1 cellular context compared by ENCODE assay signal in the genomic region with DNA sequence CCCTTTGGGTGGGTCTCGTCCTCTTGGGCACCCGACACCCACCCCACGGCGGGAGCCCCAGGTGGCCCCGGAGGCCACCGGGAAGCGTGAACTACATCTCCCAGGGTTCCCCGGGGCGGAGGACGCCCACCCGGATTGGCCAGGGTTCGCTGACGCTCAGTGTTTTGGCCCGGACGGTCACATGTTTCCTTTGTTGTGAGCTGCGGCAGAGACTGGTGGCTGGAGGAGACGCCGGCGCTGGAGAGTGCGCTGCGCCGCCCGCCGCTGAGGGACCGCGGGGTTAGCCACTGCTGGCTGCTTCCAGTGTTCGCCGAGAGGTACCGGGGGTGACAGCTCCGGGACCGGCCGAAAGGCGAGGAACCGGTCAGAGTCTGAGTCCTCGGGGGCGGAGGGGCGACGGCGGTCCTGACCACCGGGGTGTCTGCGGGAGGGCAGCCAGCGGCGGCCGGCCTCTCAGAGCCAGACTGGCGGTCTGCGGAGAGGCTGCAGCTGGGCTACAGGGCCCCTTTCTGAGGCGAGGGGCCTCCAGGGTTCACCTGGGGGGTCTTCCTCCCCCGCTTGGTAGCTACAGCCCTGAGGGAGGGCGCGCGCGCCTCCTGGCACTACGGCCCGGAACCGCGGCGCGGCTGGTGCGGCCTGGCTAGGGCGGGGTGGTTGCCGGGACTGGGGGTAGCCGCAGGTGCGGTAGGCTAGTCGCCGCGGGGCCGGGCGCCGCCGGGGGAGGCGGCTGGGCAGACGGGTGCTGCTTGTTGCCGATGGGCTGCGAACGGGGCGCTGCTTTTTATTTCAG.
TF ChIP-seq lines count a peak whose summit lies in the region.

A gene with protein sequence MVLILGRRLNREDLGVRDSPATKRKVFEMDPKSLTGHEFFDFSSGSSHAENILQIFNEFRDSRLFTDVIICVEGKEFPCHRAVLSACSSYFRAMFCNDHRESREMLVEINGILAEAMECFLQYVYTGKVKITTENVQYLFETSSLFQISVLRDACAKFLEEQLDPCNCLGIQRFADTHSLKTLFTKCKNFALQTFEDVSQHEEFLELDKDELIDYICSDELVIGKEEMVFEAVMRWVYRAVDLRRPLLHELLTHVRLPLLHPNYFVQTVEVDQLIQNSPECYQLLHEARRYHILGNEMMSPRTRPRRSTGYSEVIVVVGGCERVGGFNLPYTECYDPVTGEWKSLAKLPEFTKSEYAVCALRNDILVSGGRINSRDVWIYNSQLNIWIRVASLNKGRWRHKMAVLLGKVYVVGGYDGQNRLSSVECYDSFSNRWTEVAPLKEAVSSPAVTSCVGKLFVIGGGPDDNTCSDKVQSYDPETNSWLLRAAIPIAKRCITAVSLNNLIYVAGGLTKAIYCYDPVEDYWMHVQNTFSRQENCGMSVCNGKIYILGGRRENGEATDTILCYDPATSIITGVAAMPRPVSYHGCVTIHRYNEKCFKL (plus strand): TSS at position 193 of the 790 bp plus-strand sequence. CDS start 14,734 bp downstream, outside the sequence.

TF ChIP-seq in HEK293, 187 proteins besides CTCF, POLR2A, EP300 and RAD21 (continued from another document and continues in another):
- TF ChIP-seq, protein P1, sequence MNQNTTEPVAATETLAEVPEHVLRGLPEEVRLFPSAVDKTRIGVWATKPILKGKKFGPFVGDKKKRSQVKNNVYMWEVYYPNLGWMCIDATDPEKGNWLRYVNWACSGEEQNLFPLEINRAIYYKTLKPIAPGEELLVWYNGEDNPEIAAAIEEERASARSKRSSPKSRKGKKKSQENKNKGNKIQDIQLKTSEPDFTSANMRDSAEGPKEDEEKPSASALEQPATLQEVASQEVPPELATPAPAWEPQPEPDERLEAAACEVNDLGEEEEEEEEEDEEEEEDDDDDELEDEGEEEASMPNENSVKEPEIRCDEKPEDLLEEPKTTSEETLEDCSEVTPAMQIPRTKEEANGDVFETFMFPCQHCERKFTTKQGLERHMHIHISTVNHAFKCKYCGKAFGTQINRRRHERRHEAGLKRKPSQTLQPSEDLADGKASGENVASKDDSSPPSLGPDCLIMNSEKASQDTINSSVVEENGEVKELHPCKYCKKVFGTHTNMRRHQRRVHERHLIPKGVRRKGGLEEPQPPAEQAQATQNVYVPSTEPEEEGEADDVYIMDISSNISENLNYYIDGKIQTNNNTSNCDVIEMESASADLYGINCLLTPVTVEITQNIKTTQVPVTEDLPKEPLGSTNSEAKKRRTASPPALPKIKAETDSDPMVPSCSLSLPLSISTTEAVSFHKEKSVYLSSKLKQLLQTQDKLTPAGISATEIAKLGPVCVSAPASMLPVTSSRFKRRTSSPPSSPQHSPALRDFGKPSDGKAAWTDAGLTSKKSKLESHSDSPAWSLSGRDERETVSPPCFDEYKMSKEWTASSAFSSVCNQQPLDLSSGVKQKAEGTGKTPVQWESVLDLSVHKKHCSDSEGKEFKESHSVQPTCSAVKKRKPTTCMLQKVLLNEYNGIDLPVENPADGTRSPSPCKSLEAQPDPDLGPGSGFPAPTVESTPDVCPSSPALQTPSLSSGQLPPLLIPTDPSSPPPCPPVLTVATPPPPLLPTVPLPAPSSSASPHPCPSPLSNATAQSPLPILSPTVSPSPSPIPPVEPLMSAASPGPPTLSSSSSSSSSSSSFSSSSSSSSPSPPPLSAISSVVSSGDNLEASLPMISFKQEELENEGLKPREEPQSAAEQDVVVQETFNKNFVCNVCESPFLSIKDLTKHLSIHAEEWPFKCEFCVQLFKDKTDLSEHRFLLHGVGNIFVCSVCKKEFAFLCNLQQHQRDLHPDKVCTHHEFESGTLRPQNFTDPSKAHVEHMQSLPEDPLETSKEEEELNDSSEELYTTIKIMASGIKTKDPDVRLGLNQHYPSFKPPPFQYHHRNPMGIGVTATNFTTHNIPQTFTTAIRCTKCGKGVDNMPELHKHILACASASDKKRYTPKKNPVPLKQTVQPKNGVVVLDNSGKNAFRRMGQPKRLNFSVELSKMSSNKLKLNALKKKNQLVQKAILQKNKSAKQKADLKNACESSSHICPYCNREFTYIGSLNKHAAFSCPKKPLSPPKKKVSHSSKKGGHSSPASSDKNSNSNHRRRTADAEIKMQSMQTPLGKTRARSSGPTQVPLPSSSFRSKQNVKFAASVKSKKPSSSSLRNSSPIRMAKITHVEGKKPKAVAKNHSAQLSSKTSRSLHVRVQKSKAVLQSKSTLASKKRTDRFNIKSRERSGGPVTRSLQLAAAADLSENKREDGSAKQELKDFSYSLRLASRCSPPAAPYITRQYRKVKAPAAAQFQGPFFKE (tag by site-specific recombination; IDR thresholded peaks at IDR 0.05; ENCODE audit: borderline replicate concordance), result no peak
- TF ChIP-seq ZNF660 (tag by site-specific recombination; IDR thresholded peaks at IDR 0.05), result no peak
- TF ChIP-seq, protein P2, sequence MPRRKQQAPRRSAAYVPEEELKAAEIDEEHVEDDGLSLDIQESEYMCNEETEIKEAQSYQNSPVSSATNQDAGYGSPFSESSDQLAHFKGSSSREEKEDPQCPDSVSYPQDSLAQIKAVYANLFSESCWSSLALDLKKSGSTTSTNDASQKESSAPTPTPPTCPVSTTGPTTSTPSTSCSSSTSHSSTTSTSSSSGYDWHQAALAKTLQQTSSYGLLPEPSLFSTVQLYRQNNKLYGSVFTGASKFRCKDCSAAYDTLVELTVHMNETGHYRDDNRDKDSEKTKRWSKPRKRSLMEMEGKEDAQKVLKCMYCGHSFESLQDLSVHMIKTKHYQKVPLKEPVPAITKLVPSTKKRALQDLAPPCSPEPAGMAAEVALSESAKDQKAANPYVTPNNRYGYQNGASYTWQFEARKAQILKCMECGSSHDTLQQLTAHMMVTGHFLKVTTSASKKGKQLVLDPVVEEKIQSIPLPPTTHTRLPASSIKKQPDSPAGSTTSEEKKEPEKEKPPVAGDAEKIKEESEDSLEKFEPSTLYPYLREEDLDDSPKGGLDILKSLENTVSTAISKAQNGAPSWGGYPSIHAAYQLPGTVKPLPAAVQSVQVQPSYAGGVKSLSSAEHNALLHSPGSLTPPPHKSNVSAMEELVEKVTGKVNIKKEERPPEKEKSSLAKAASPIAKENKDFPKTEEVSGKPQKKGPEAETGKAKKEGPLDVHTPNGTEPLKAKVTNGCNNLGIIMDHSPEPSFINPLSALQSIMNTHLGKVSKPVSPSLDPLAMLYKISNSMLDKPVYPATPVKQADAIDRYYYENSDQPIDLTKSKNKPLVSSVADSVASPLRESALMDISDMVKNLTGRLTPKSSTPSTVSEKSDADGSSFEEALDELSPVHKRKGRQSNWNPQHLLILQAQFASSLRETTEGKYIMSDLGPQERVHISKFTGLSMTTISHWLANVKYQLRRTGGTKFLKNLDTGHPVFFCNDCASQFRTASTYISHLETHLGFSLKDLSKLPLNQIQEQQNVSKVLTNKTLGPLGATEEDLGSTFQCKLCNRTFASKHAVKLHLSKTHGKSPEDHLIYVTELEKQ (tag by site-specific recombination; IDR thresholded peaks at IDR 0.05; ENCODE audit: borderline replicate concordance), result no peak
- TF ChIP-seq ZNF10 (tag by site-specific recombination; IDR thresholded peaks at IDR 0.05), result no peak
- TF ChIP-seq OSR2 (tag by site-specific recombination; IDR thresholded peaks at IDR 0.05), result no peak
- TF ChIP-seq MZF1 (tag by site-specific recombination; IDR thresholded peaks at IDR 0.05; ENCODE audit: borderline replicate concordance), result no peak
- no peak for TF ChIP-seq SCRT1 (tag by site-specific recombination; IDR thresholded peaks at IDR 0.05; ENCODE audit: borderline replicate concordance)
- TF ChIP-seq, protein P3, sequence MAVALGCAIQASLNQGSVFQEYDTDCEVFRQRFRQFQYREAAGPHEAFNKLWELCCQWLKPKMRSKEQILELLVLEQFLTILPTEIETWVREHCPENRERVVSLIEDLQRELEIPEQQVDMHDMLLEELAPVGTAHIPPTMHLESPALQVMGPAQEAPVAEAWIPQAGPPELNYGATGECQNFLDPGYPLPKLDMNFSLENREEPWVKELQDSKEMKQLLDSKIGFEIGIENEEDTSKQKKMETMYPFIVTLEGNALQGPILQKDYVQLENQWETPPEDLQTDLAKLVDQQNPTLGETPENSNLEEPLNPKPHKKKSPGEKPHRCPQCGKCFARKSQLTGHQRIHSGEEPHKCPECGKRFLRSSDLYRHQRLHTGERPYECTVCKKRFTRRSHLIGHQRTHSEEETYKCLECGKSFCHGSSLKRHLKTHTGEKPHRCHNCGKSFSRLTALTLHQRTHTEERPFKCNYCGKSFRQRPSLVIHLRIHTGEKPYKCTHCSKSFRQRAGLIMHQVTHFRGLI (tag by site-specific recombination; IDR thresholded peaks at IDR 0.05), result no peak
- TF ChIP-seq, protein P4, sequence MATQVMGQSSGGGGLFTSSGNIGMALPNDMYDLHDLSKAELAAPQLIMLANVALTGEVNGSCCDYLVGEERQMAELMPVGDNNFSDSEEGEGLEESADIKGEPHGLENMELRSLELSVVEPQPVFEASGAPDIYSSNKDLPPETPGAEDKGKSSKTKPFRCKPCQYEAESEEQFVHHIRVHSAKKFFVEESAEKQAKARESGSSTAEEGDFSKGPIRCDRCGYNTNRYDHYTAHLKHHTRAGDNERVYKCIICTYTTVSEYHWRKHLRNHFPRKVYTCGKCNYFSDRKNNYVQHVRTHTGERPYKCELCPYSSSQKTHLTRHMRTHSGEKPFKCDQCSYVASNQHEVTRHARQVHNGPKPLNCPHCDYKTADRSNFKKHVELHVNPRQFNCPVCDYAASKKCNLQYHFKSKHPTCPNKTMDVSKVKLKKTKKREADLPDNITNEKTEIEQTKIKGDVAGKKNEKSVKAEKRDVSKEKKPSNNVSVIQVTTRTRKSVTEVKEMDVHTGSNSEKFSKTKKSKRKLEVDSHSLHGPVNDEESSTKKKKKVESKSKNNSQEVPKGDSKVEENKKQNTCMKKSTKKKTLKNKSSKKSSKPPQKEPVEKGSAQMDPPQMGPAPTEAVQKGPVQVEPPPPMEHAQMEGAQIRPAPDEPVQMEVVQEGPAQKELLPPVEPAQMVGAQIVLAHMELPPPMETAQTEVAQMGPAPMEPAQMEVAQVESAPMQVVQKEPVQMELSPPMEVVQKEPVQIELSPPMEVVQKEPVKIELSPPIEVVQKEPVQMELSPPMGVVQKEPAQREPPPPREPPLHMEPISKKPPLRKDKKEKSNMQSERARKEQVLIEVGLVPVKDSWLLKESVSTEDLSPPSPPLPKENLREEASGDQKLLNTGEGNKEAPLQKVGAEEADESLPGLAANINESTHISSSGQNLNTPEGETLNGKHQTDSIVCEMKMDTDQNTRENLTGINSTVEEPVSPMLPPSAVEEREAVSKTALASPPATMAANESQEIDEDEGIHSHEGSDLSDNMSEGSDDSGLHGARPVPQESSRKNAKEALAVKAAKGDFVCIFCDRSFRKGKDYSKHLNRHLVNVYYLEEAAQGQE (tag by site-specific recombination; IDR thresholded peaks at IDR 0.05), result no peak
- TF ChIP-seq ZSCAN30 (tag by site-specific recombination; IDR thresholded peaks at IDR 0.05), result no peak; the same call in 1 of the 2 replicates
- no peak for TF ChIP-seq ZNF785 (tag by site-specific recombination; IDR thresholded peaks at IDR 0.05)
- TF ChIP-seq, protein P5, sequence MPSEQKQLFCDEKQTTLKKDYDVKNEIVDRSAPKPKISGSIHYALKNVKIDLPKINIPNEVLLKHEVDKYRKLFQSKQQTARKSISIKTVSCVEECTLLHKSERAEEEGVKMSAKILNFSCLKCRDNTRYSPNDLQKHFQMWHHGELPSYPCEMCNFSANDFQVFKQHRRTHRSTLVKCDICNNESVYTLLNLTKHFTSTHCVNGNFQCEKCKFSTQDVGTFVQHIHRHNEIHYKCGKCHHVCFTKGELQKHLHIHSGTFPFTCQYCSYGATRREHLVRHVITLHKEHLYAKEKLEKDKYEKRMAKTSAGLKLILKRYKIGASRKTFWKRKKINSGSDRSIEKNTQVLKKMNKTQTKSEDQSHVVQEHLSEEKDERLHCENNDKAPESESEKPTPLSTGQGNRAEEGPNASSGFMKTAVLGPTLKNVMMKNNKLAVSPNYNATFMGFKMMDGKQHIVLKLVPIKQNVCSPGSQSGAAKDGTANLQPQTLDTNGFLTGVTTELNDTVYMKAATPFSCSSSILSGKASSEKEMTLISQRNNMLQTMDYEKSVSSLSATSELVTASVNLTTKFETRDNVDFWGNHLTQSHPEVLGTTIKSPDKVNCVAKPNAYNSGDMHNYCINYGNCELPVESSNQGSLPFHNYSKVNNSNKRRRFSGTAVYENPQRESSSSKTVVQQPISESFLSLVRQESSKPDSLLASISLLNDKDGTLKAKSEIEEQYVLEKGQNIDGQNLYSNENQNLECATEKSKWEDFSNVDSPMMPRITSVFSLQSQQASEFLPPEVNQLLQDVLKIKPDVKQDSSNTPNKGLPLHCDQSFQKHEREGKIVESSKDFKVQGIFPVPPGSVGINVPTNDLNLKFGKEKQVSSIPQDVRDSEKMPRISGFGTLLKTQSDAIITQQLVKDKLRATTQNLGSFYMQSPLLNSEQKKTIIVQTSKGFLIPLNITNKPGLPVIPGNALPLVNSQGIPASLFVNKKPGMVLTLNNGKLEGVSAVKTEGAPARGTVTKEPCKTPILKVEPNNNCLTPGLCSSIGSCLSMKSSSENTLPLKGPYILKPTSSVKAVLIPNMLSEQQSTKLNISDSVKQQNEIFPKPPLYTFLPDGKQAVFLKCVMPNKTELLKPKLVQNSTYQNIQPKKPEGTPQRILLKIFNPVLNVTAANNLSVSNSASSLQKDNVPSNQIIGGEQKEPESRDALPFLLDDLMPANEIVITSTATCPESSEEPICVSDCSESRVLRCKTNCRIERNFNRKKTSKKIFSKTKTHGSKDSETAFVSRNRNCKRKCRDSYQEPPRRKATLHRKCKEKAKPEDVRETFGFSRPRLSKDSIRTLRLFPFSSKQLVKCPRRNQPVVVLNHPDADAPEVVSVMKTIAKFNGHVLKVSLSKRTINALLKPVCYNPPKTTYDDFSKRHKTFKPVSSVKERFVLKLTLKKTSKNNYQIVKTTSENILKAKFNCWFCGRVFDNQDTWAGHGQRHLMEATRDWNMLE (tag by site-specific recombination; conservative IDR thresholded peaks at IDR 0.05; ENCODE audit: low read depth), result no peak
- no peak for TF ChIP-seq ZNF837 (tag by site-specific recombination; IDR thresholded peaks at IDR 0.05)
- TF ChIP-seq ZBTB1 (tag by site-specific recombination; IDR thresholded peaks at IDR 0.05), result no peak
- TF ChIP-seq ZNF600 (tag by site-specific recombination; IDR thresholded peaks at IDR 0.05), result no peak
- no peak for TF ChIP-seq WT1 (tag by site-specific recombination; IDR thresholded peaks at IDR 0.05)
- TF ChIP-seq ZNF292 (tag by site-specific recombination; IDR thresholded peaks at IDR 0.05; ENCODE audit: borderline replicate concordance, low read depth), result no peak
- TF ChIP-seq, protein P6, sequence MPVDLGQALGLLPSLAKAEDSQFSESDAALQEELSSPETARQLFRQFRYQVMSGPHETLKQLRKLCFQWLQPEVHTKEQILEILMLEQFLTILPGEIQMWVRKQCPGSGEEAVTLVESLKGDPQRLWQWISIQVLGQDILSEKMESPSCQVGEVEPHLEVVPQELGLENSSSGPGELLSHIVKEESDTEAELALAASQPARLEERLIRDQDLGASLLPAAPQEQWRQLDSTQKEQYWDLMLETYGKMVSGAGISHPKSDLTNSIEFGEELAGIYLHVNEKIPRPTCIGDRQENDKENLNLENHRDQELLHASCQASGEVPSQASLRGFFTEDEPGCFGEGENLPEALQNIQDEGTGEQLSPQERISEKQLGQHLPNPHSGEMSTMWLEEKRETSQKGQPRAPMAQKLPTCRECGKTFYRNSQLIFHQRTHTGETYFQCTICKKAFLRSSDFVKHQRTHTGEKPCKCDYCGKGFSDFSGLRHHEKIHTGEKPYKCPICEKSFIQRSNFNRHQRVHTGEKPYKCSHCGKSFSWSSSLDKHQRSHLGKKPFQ (tag by site-specific recombination; IDR thresholded peaks at IDR 0.05), result no peak
- no peak for TF ChIP-seq ZNF114 (tag by site-specific recombination; IDR thresholded peaks at IDR 0.05)
- TF ChIP-seq ZNF558 (tag by site-specific recombination; IDR thresholded peaks at IDR 0.05), result no peak
- TF ChIP-seq ZNF529 (tag by site-specific recombination; IDR thresholded peaks at IDR 0.05; ENCODE audit: insufficient replicate concordance), result no peak
- no peak for TF ChIP-seq ZNF791 (tag by site-specific recombination; IDR thresholded peaks at IDR 0.05)
- TF ChIP-seq ZNF112 (tag by site-specific recombination; IDR thresholded peaks at IDR 0.05), result no peak
- no peak for TF ChIP-seq KLF10 (tag by site-specific recombination; IDR thresholded peaks at IDR 0.05)
